In genomic region chr13:98144501-98145350, GRCh38 we compare ENCODE assay signal across 8 cellular contexts. TPM values are rescaled to one million over a fixed set of nuclear protein-coding genes. Genes with fewer than 3 reads are reported as not detected.
DNase-seq lines count a peak whose midpoint lies in the region; ATAC-seq, FAIRE-seq and TF ChIP-seq lines count a peak whose summit lies in the region.

No MANE protein-coding gene starts in this region.

- POLR2A ChIA-PET in HEK293 (lab: Yijun Ruan, JAX) (no interaction called here), activated B cell treated with CpG ODN at 0.5 μM for 24 hours (lab: Charles Lee) (interaction anchor here (0.7 kb wide), 1 partner anchor 32 kb away, joined by 3 read pairs; no protein-coding TSS in a partner anchor)

- H3K9ac ChIP-seq in BLaER1 = peak overlapping the region; percentile 88
- H3K9ac ChIP-seq in skeletal muscle satellite cell (ENCODE audit: low read depth, low read length) = peak overlapping the region; percentile 95

- H3K4me1 Mint-ChIP-seq in activated B cell treated with CpG ODN at 0.5 μM for 24 hours = peaks cover 18% of the 10 kb centered on the region

- intact Hi-C loops in activated B cell treated with CpG ODN at 0.5 μM for 24 hours (cut with micrococcal nuclease) = loop anchor here (10.0 kb wide), 1 partner anchor 530 kb away; no protein-coding TSS in a partner anchor

- H3K4me1 ChIP-seq in BLaER1 (peaks cover 63% of the 10 kb centered on the region), HEK293 (ENCODE audit: control insufficient read depth, insufficient read depth, low read length) (peaks cover 9% of the 10 kb centered on the region), skeletal muscle satellite cell (ENCODE audit: control insufficient read depth, insufficient read depth, low read length) (peaks cover 33% of the 10 kb centered on the region)

- TF ChIP-seq CTCF in HEK293 (tag by site-specific recombination; IDR thresholded peaks at IDR 0.05) (no peak), activated B cell treated with CpG ODN at 0.5 μM for 24 hours (IDR thresholded peaks at IDR 0.05) (no peak)

- DNase-seq in activated B cell treated with CpG ODN at 0.5 μM for 24 hours (no peak), HTR-8/SVneo (ENCODE audit: insufficient read length, low spot score) (no peak), GOT3 (lab: John Stamatoyannopoulos, UW) (no peak), NCI-H2029 (lab: John Stamatoyannopoulos, UW) (no peak)

- peak overlapping the region; percentile 73 for H3K4me3 Mint-ChIP-seq in activated B cell treated with CpG ODN at 0.5 μM for 24 hours

- FAIRE-seq in HTR-8/SVneo (lab: Jason Lieb, UNC) = no peak

- H3K9me3 ChIP-seq in BLaER1 (peaks cover 3% of the 10 kb centered on the region; the same call in 1 of the 2 replicates), HEK293 (ENCODE audit: control insufficient read depth, insufficient read depth, low read depth, low read length) (no peaks in the 10 kb centered on the region), iPS-18c (ENCODE audit: control insufficient read depth, insufficient read depth, low read length) (no peaks in the 10 kb centered on the region), skeletal muscle satellite cell (replicated peaks; ENCODE audit: low read length) (no peaks in the 10 kb centered on the region)

- 0 out of 2 replicates have a peak, but pooled peaks cover 9% of the 10 kb centered on the region for H3K36me3 ChIP-seq in BLaER1
- no peaks in the 10 kb centered on the region for H3K36me3 ChIP-seq in HEK293 (ENCODE audit: control insufficient read depth in 2 of 2, insufficient read depth in 1 of 2, low read length in 2 of 2)
- no peaks in the 10 kb centered on the region for H3K36me3 ChIP-seq in skeletal muscle satellite cell (ENCODE audit: insufficient read depth, low read length)

- ATAC-seq in activated B cell treated with CpG ODN at 0.5 μM for 24 hours (ENCODE audit: low read depth) = no peak

- CTCF ChIA-PET in HEK293 (lab: Yijun Ruan, JAX) = interaction anchor here (1.4 kb wide), 1 partner anchor 11 kb away, joined by 6 read pairs; no protein-coding TSS in a partner anchor
- CTCF ChIA-PET in activated B cell treated with CpG ODN at 0.5 μM for 24 hours (lab: Charles Lee) = no interaction called here

- H3K4me2 ChIP-seq in BLaER1 (peak overlapping the region; percentile 85), skeletal muscle satellite cell (ENCODE audit: low read length) (peak overlapping the region; percentile 99)

- H3K36me3 Mint-ChIP-seq in activated B cell treated with CpG ODN at 0.5 μM for 24 hours (ENCODE audit: low read depth) = no peaks in the 10 kb centered on the region

- H3K27ac ChIP-seq in BLaER1 (peak overlapping the region; percentile 90), HEK293 (ENCODE audit: extremely low read depth, low read depth, low read length) (peak overlapping the region; percentile 64; the same call in 1 of the 2 replicates)

- peaks cover 25% of the 10 kb centered on the region for H4K20me1 ChIP-seq in BLaER1

- H3K4me3 ChIP-seq in BLaER1 (peak overlapping the region; percentile 86), HEK293 (ENCODE audit: low read depth, low read length) (peak overlapping the region; percentile 59), iPS-18c (ENCODE audit: insufficient read depth, low read depth, low read length) (peak overlapping the region; percentile 63), skeletal muscle satellite cell (ENCODE audit: low read length) (peak overlapping the region; percentile 90)

- H3K27ac Mint-ChIP-seq in activated B cell treated with CpG ODN at 0.5 μM for 24 hours = no peak overlapping the region

- H3K27me3 ChIP-seq in BLaER1 (peaks cover 13% of the 10 kb centered on the region; the same call in 1 of the 2 replicates), skeletal muscle satellite cell (ENCODE audit: control insufficient read depth, insufficient read depth, low read length) (no peaks in the 10 kb centered on the region)

- H3K27me3 Mint-ChIP-seq in activated B cell treated with CpG ODN at 0.5 μM for 24 hours = peaks cover 44% of the 10 kb centered on the region

- H3K9me3 Mint-ChIP-seq in activated B cell treated with CpG ODN at 0.5 μM for 24 hours = no peaks in the 10 kb centered on the region

TF ChIP-seq in HEK293, 187 proteins besides CTCF, POLR2A, EP300 and RAD21 (continues in another document):
- TF ChIP-seq KLF9 (tag by site-specific recombination; IDR thresholded peaks at IDR 0.05; ENCODE audit: low read depth) (peak; percentile 62), KLF10 (tag by site-specific recombination; IDR thresholded peaks at IDR 0.05) (no peak), ZNF366 (tag by site-specific recombination; conservative IDR thresholded peaks at IDR 0.05) (no peak), PBX3 (CRISPR knock-in tag; IDR thresholded peaks at IDR 0.05) (no peak), ZBTB49 (tag by site-specific recombination; IDR thresholded peaks at IDR 0.05; ENCODE audit: low read depth) (no peak), ZNF677 (tag by site-specific recombination; IDR thresholded peaks at IDR 0.05) (no peak), PRDM4 (tag by site-specific recombination; IDR thresholded peaks at IDR 0.05) (peak; percentile 100), KLF8 (tag by site-specific recombination; IDR thresholded peaks at IDR 0.05) (no peak), ZBTB20 (tag by site-specific recombination; IDR thresholded peaks at IDR 0.05) (peak; percentile 37; the same call in 1 of the 2 replicates), ZNF248 (tag by site-specific recombination; IDR thresholded peaks at IDR 0.05) (no peak), ZNF211 (tag by site-specific recombination; IDR thresholded peaks at IDR 0.05; ENCODE audit: low read depth) (no peak), ZNF600 (tag by site-specific recombination; IDR thresholded peaks at IDR 0.05) (no peak), ZBTB21 (tag by site-specific recombination; IDR thresholded peaks at IDR 0.05) (no peak), YY1 (tag by site-specific recombination; IDR thresholded peaks at IDR 0.05) (no peak), SALL2 (tag by site-specific recombination; IDR thresholded peaks at IDR 0.05; ENCODE audit: borderline replicate concordance) (no peak), ZNF311 (tag by site-specific recombination; IDR thresholded peaks at IDR 0.05; ENCODE audit: borderline replicate concordance) (no peak), ZNF473 (tag by site-specific recombination; IDR thresholded peaks at IDR 0.05) (no peak), OSR2 (tag by site-specific recombination; IDR thresholded peaks at IDR 0.05) (peak; percentile 65)

RNA-seq across cellular contexts. Expression of gene FARP1, which starts 1.8 kb away (rescaled TPM):
- total RNA-seq in activated B cell treated with CpG ODN at 0.5 μM for 24 hours = 0.95 and 2.1 TPM in 2 replicates
- total RNA-seq in skeletal muscle satellite cell (2012; rRNA removed) = 8.5 and 9.1 TPM in 2 replicates

RNA-seq across cellular contexts. Expression of gene RNF113B, which starts 32.3 kb away (rescaled TPM):
- not detected in 2 replicates for total RNA-seq in activated B cell treated with CpG ODN at 0.5 μM for 24 hours
- not detected in 2 replicates for total RNA-seq in skeletal muscle satellite cell (2012; rRNA removed)
